Comparison of ENCODE assay signal across 1 cellular context in the genomic region with DNA sequence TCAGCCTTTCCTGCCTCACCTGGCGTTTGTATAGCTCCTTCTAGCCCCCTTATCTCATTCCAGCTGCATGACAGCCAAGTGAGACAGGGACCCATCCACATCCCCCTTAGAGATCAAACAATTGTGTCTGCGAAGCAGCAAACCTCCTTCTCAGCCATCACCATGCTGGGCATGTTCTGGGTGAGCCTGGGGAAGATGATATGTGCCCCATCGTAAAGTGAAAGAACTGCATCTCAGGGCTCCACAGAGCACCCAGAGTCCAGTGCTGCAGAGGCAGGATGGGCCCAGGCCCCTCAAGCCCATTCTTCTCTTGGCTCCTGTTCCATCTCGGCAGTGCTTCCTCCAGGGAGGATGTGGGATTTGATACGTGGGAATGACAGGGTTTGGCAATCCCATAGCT.
TF ChIP-seq lines count a peak whose summit lies in the region.

No MANE protein-coding gene starts in this region.

TF ChIP-seq in H1, 55 proteins besides CTCF, POLR2A, EP300 and RAD21:
- TF ChIP-seq SP2 (IDR thresholded peaks at IDR 0.05; ENCODE audit: low read length) (no peak), SP1 (IDR thresholded peaks at IDR 0.05; ENCODE audit: low read depth, low read length) (no peak), RXRA (IDR thresholded peaks at IDR 0.05; ENCODE audit: insufficient read depth, low read depth, low read length) (no peak), POLR2AphosphoS5 (IDR thresholded peaks at IDR 0.05; ENCODE audit: low read depth, low read length) (no peak), BACH1 (IDR thresholded peaks at IDR 0.05; ENCODE audit: low read length) (no peak), SAP30 (IDR thresholded peaks at IDR 0.05; ENCODE audit: insufficient read depth, insufficient replicate concordance, low read length) (no peak), ATF3 (IDR thresholded peaks at IDR 0.05; ENCODE audit: insufficient read depth, low read depth, low read length) (no peak), KDM5A (IDR thresholded peaks at IDR 0.05; ENCODE audit: low read length) (no peak), TEAD4 (IDR thresholded peaks at IDR 0.05; ENCODE audit: low read depth, low read length) (no peak), ASH2L (IDR thresholded peaks at IDR 0.05; ENCODE audit: low read length) (no peak), RBBP5 (IDR thresholded peaks at IDR 0.05; ENCODE audit: borderline replicate concordance, low read depth, low read length) (no peak), CBX8 (IDR thresholded peaks at IDR 0.05; ENCODE audit: borderline replicate concordance, low read depth, low read length) (no peak), BRCA1 (IDR thresholded peaks at IDR 0.05; ENCODE audit: low read depth, low read length) (no peak), HDAC6 (IDR thresholded peaks at IDR 0.05; ENCODE audit: low read depth, low read length) (no peak), TBP (IDR thresholded peaks at IDR 0.05; ENCODE audit: low read depth, low read length) (no peak), BCL11A (IDR thresholded peaks at IDR 0.05; ENCODE audit: low read depth in 2 of 2, low read length in 2 of 2) (no peak), JUN (IDR thresholded peaks at IDR 0.05; ENCODE audit: low read depth, low read length) (no peak), SIX5 (IDR thresholded peaks at IDR 0.05; ENCODE audit: low read depth, low read length) (no peak), EZH2 (IDR thresholded peaks at IDR 0.05; ENCODE audit: low read depth, low read length, severe bottlenecking) (no peak), CEBPB (IDR thresholded peaks at IDR 0.05; ENCODE audit: low read depth, low read length) (no peak)
